ENCODE assay signal across 2 cellular contexts in genomic region chr3:149626671-149627070, GRCh38.
TF ChIP-seq lines count a peak whose summit lies in the region.

No MANE protein-coding gene starts in this region.

TF ChIP-seq in liver, 16 proteins besides CTCF, POLR2A, EP300 and RAD21:
- TF ChIP-seq HNF4A (conservative IDR thresholded peaks at IDR 0.05) = peak; percentile 22 to 46
- peak; percentile 23 to 49 for TF ChIP-seq RXRA (IDR thresholded peaks at IDR 0.05)
- no peak for TF ChIP-seq EGR1 (IDR thresholded peaks at IDR 0.05; ENCODE audit: low read depth in 2 of 2)
- TF ChIP-seq YY1 (IDR thresholded peaks at IDR 0.05) = peak; percentile 28
- TF ChIP-seq REST (IDR thresholded peaks at IDR 0.05) = no peak
TF ChIP-seq in liver: peak in this region for 3.

TF ChIP-seq in HepG2, 621 proteins besides CTCF, POLR2A, EP300 and RAD21:
- TF ChIP-seq ESRRA (CRISPR knock-in tag; IDR thresholded peaks at IDR 0.05; ENCODE audit: low read depth) (no peak), TP53 (CRISPR knock-in tag; conservative IDR thresholded peaks at IDR 0.05) (no peak), NFYB (CRISPR knock-in tag; IDR thresholded peaks at IDR 0.05) (no peak), ZNF775 (CRISPR knock-in tag; IDR thresholded peaks at IDR 0.05; ENCODE audit: borderline replicate concordance) (no peak), ATRX (CRISPR knock-in tag; IDR thresholded peaks at IDR 0.05; ENCODE audit: borderline replicate concordance) (no peak), ZFP1 (CRISPR knock-in tag; IDR thresholded peaks at IDR 0.05) (no peak), MTF2 (CRISPR knock-in tag; IDR thresholded peaks at IDR 0.05; ENCODE audit: borderline replicate concordance) (no peak), ZNF101 (CRISPR knock-in tag; IDR thresholded peaks at IDR 0.05; ENCODE audit: borderline replicate concordance, low read depth) (no peak), ZNF24 (IDR thresholded peaks at IDR 0.05) (no peak), PAXIP1 (CRISPR knock-in tag; conservative IDR thresholded peaks at IDR 0.05) (no peak), MYNN (CRISPR knock-in tag; IDR thresholded peaks at IDR 0.05; ENCODE audit: low read depth) (no peak), KLF13 (CRISPR knock-in tag; IDR thresholded peaks at IDR 0.05) (no peak), RFXAP (CRISPR knock-in tag; IDR thresholded peaks at IDR 0.05; ENCODE audit: borderline replicate concordance) (no peak), ZNF460 (CRISPR knock-in tag; IDR thresholded peaks at IDR 0.05; ENCODE audit: borderline replicate concordance) (no peak), POLR2G (IDR thresholded peaks at IDR 0.05; ENCODE audit: low read depth, low read length) (no peak), ARID3A (IDR thresholded peaks at IDR 0.05; ENCODE audit: low read depth, low read length) (no peak)
